1 cellular context compared by ENCODE assay signal in the genomic region with DNA sequence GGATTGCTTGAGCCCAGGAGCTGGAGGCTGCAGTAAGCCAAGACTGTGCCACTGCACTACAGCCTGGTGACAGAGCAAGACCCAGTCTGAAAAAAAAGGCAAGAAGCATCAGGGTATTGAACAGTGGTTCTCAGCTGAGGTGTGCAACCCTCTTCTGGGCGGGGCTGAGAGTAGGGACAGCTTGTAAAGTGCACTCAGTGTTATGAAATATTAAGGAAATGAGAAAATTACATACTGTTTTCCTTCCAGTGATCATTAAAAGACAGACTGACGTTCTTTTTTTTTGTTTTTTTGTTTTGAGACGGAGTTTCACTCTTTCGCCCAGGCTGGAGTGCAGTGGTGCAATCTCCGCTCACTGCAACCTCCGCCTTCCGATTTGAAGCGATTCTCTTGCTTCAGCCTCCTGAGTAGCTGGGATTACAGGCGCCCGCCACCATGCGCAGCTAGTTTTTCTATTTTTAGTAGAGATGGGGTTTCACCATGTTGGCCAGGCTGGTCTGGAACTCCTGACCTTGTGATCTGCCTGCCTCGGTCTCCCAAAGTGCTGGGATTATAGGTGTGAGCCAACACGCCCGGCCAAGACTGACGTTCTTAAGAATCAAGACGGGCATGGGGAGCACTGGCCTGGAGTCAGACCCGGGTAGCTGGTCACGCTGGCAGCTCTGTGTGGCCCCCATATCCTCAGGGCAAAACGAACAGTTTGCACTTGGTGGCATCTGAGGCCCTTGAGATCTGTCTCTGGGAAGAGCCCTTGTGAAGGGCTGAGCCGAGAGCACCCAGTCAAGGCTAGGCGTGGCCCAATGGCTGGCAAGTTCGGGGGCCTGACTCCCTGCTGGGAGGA.
TF ChIP-seq lines count a peak whose summit lies in the region.

No MANE protein-coding gene starts in this region.

TF ChIP-seq in K562, 482 proteins besides CTCF, POLR2A, EP300 and RAD21 (continued from another document):
- TF ChIP-seq, protein P1, sequence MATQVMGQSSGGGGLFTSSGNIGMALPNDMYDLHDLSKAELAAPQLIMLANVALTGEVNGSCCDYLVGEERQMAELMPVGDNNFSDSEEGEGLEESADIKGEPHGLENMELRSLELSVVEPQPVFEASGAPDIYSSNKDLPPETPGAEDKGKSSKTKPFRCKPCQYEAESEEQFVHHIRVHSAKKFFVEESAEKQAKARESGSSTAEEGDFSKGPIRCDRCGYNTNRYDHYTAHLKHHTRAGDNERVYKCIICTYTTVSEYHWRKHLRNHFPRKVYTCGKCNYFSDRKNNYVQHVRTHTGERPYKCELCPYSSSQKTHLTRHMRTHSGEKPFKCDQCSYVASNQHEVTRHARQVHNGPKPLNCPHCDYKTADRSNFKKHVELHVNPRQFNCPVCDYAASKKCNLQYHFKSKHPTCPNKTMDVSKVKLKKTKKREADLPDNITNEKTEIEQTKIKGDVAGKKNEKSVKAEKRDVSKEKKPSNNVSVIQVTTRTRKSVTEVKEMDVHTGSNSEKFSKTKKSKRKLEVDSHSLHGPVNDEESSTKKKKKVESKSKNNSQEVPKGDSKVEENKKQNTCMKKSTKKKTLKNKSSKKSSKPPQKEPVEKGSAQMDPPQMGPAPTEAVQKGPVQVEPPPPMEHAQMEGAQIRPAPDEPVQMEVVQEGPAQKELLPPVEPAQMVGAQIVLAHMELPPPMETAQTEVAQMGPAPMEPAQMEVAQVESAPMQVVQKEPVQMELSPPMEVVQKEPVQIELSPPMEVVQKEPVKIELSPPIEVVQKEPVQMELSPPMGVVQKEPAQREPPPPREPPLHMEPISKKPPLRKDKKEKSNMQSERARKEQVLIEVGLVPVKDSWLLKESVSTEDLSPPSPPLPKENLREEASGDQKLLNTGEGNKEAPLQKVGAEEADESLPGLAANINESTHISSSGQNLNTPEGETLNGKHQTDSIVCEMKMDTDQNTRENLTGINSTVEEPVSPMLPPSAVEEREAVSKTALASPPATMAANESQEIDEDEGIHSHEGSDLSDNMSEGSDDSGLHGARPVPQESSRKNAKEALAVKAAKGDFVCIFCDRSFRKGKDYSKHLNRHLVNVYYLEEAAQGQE (CRISPR knock-in tag; IDR thresholded peaks at IDR 0.05; ENCODE audit: low read depth) = no peak
- TF ChIP-seq PHB2 (IDR thresholded peaks at IDR 0.05; ENCODE audit: low read depth) (no peak), ZNF212 (CRISPR knock-in tag; IDR thresholded peaks at IDR 0.05) (no peak), ZBTB34 (CRISPR knock-in tag; IDR thresholded peaks at IDR 0.05) (no peak), POLR2G (IDR thresholded peaks at IDR 0.05; ENCODE audit: low read depth, low read length) (peak; percentile 42), NR1H2 (CRISPR knock-in tag; IDR thresholded peaks at IDR 0.05) (no peak)
- TF ChIP-seq, protein P2, sequence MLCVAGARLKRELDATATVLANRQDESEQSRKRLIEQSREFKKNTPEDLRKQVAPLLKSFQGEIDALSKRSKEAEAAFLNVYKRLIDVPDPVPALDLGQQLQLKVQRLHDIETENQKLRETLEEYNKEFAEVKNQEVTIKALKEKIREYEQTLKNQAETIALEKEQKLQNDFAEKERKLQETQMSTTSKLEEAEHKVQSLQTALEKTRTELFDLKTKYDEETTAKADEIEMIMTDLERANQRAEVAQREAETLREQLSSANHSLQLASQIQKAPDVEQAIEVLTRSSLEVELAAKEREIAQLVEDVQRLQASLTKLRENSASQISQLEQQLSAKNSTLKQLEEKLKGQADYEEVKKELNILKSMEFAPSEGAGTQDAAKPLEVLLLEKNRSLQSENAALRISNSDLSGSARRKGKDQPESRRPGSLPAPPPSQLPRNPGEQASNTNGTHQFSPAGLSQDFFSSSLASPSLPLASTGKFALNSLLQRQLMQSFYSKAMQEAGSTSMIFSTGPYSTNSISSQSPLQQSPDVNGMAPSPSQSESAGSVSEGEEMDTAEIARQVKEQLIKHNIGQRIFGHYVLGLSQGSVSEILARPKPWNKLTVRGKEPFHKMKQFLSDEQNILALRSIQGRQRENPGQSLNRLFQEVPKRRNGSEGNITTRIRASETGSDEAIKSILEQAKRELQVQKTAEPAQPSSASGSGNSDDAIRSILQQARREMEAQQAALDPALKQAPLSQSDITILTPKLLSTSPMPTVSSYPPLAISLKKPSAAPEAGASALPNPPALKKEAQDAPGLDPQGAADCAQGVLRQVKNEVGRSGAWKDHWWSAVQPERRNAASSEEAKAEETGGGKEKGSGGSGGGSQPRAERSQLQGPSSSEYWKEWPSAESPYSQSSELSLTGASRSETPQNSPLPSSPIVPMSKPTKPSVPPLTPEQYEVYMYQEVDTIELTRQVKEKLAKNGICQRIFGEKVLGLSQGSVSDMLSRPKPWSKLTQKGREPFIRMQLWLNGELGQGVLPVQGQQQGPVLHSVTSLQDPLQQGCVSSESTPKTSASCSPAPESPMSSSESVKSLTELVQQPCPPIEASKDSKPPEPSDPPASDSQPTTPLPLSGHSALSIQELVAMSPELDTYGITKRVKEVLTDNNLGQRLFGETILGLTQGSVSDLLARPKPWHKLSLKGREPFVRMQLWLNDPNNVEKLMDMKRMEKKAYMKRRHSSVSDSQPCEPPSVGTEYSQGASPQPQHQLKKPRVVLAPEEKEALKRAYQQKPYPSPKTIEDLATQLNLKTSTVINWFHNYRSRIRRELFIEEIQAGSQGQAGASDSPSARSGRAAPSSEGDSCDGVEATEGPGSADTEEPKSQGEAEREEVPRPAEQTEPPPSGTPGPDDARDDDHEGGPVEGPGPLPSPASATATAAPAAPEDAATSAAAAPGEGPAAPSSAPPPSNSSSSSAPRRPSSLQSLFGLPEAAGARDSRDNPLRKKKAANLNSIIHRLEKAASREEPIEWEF (CRISPR knock-in tag; IDR thresholded peaks at IDR 0.05) = no peak
- TF ChIP-seq, protein P3, sequence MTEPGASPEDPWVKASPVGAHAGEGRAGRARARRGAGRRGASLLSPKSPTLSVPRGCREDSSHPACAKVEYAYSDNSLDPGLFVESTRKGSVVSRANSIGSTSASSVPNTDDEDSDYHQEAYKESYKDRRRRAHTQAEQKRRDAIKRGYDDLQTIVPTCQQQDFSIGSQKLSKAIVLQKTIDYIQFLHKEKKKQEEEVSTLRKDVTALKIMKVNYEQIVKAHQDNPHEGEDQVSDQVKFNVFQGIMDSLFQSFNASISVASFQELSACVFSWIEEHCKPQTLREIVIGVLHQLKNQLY (CRISPR knock-in tag; conservative IDR thresholded peaks at IDR 0.05) = no peak
